In genomic region chr19:13002389-13002898, GRCh38 we compare ENCODE assay signal across 13 cellular contexts. TPM values are rescaled to one million over a fixed set of nuclear protein-coding genes. Genes with fewer than 3 reads are reported as not detected.
DNase-seq lines count a peak whose midpoint lies in the region; ATAC-seq, FAIRE-seq and TF ChIP-seq lines count a peak whose summit lies in the region.
"Had no signal": no experiment of that assay in that cellular context is flagged by ENCODE, and none has a peak within 500 bp of the region (broad histone marks: within the 10 kb centered on the region; RNA-seq: fewer than 3 reads in every experiment).

No MANE protein-coding gene starts in this region.

- POLR2A ChIA-PET in activated CD4-positive, alpha-beta memory T cell treated with anti-CD3 and anti-CD28 coated beads for 36 hours (lab: Charles Lee) = no interaction called here

- H3K4me3 ChIP-seq in heart right ventricle = peak overlapping the region in 8 of 10 donors; percentile 25 to 47 (median 42)
- peak overlapping the region in 1 of 4 donors; percentile 10 for H3K4me3 ChIP-seq in pancreas
- H3K4me3 ChIP-seq: HAP-1 had no signal

- H3K9me3 Mint-ChIP-seq in activated CD4-positive, alpha-beta memory T cell treated with anti-CD3 and anti-CD28 coated beads for 36 hours = no peaks in the 10 kb centered on the region
- no peaks in the 10 kb centered on the region for H3K9me3 Mint-ChIP-seq in natural killer cell treated with Interleukin-12 subunit alpha and Interleukin-12 subunit beta and Interleukin-15 and Interleukin-18, amount 100 ng/mL, for 72 hours
- H3K9me3 Mint-ChIP-seq: T-helper 2 cell treated with Interferon-gamma antibody and Interleukin-4, amounts not matched to agents 5 μg/mL and 100 μg/mL, for 36 hours had no signal

- WGBS in heart right ventricle, 2 donors = 43 to 56% methylated on average over 17 to 22 of the region's 22 CpGs
- 55 to 72% methylated on average over 12 to 22 of the region's 22 CpGs for WGBS in pancreas, 2 donors

- H3K9me3 ChIP-seq in heart right ventricle (no peaks in the 10 kb centered on the region), pancreas (no peaks in the 10 kb centered on the region)
- H3K9me3 ChIP-seq: HAP-1 had no signal

- H3K4me1 Mint-ChIP-seq in activated CD4-positive, alpha-beta memory T cell treated with anti-CD3 and anti-CD28 coated beads for 36 hours (ENCODE audit: low read depth) = no peaks in the 10 kb centered on the region
- H3K4me1 Mint-ChIP-seq in natural killer cell treated with Interleukin-12 subunit alpha and Interleukin-12 subunit beta and Interleukin-15 and Interleukin-18, amount 100 ng/mL, for 72 hours (ENCODE audit: low read depth in 2 of 2) = no peaks in the 10 kb centered on the region

- no peak overlapping the region for H3K4me3 Mint-ChIP-seq in activated CD4-positive, alpha-beta memory T cell treated with anti-CD3 and anti-CD28 coated beads for 36 hours
- H3K4me3 Mint-ChIP-seq in natural killer cell treated with Interleukin-12 subunit alpha and Interleukin-12 subunit beta and Interleukin-15 and Interleukin-18, amount 100 ng/mL, for 72 hours = no peak overlapping the region
- H3K4me3 Mint-ChIP-seq: T-helper 2 cell treated with Interferon-gamma antibody and Interleukin-4, amounts not matched to agents 5 μg/mL and 100 μg/mL, for 36 hours had no signal

- CTCF ChIA-PET in activated CD4-positive, alpha-beta memory T cell treated with anti-CD3 and anti-CD28 coated beads for 36 hours (lab: Charles Lee) = interaction anchor here (0.7 to 5.2 kb wide), 3 partner anchors 58 to 93 kb away, joined by 4 to 26 read pairs (median 5); no protein-coding TSS in a partner anchor

- DNase-seq in Right ventricle myocardium inferior (ENCODE audit: missing footprints) (no peak), cardiac septum (ENCODE audit: low spot score) (no peak), heart right ventricle (peak in 1 of 2 donors; percentile 66), pancreas (no peak), NCI-H226 (no peak)
- no peak for DNase-seq in activated CD4-positive, alpha-beta memory T cell treated with anti-CD3 and anti-CD28 coated beads for 36 hours
- DNase-seq in stimulated activated CD8-positive, alpha-beta memory T cell treated with anti-CD3 and anti-CD28 coated beads, Interleukin-4, amount 100 ng/mL, for 48 hours = no peak
- no peak for DNase-seq in natural killer cell treated with Interleukin-12 subunit alpha and Interleukin-12 subunit beta and Interleukin-15 and Interleukin-18, amount 100 ng/mL, for 72 hours (ENCODE audit: low spot score)
- DNase-seq: NK-92 treated with Interleukin-12 subunit alpha and Interleukin-12 subunit beta, amount 100 ng/mL, for 24 hours had no signal

- H3K27ac ChIP-seq in heart right ventricle = peak overlapping the region; percentile 83 to 96 (median 92)
- H3K27ac ChIP-seq in pancreas = peak overlapping the region; percentile 58 to 75 (median 66)

- TF ChIP-seq CTCF in heart right ventricle (IDR thresholded peaks at IDR 0.05) (peak in 4 of 9 donors; percentile 32 to 52 (median 48)), pancreas (IDR thresholded peaks at IDR 0.05) (no peak)

- no peak overlapping the region for H3K27ac Mint-ChIP-seq in activated CD4-positive, alpha-beta memory T cell treated with anti-CD3 and anti-CD28 coated beads for 36 hours
- H3K27ac Mint-ChIP-seq in natural killer cell treated with Interleukin-12 subunit alpha and Interleukin-12 subunit beta and Interleukin-15 and Interleukin-18, amount 100 ng/mL, for 72 hours = no peak overlapping the region
- H3K27ac Mint-ChIP-seq: T-helper 2 cell treated with Interferon-gamma antibody and Interleukin-4, amounts not matched to agents 5 μg/mL and 100 μg/mL, for 36 hours had no signal

- ATAC-seq in Right ventricle myocardium inferior (peak; percentile 68), heart right ventricle (peak; percentile 58 to 83 (median 72)), pancreas (peak; percentile 40 to 57 (median 49))
- no peak for ATAC-seq in natural killer cell treated with Interleukin-12 subunit alpha and Interleukin-12 subunit beta and Interleukin-15 and Interleukin-18, amount 100 ng/mL, for 72 hours

- FAIRE-seq in pancreas (lab: Jason Lieb, UNC) = no peak
- FAIRE-seq: colon had no signal

- peaks cover 5% of the 10 kb centered on the region for H3K27me3 Mint-ChIP-seq in activated CD4-positive, alpha-beta memory T cell treated with anti-CD3 and anti-CD28 coated beads for 36 hours
- H3K27me3 Mint-ChIP-seq in natural killer cell treated with Interleukin-12 subunit alpha and Interleukin-12 subunit beta and Interleukin-15 and Interleukin-18, amount 100 ng/mL, for 72 hours = peaks cover 17 to 27% of the 10 kb centered on the region in 2 donors

- intact Hi-C loops in Right ventricle myocardium inferior (cut with DNase I) = no loop called here
- intact Hi-C loops in cardiac septum (cut with DNase I) = no loop called here
- intact Hi-C loops in heart right ventricle (cut with DNase I) = loop anchor here in 1 of 10 donors (2.0 kb wide), 1 partner anchor 20 kb away; no protein-coding TSS in a partner anchor
- intact Hi-C loops in pancreas (cut with DNase I) = no loop called here
- intact Hi-C loops in activated CD4-positive, alpha-beta memory T cell treated with anti-CD3 and anti-CD28 coated beads for 36 hours (cut with micrococcal nuclease) = no loop called here

- no peaks in the 10 kb centered on the region for H3K27me3 ChIP-seq in heart right ventricle
- no peaks in the 10 kb centered on the region for H3K27me3 ChIP-seq in pancreas

- no peaks in the 10 kb centered on the region for H3K36me3 Mint-ChIP-seq in activated CD4-positive, alpha-beta memory T cell treated with anti-CD3 and anti-CD28 coated beads for 36 hours
- no peaks in the 10 kb centered on the region for H3K36me3 Mint-ChIP-seq in natural killer cell treated with Interleukin-12 subunit alpha and Interleukin-12 subunit beta and Interleukin-15 and Interleukin-18, amount 100 ng/mL, for 72 hours

- peaks cover 0 to 17% (median 7%) of the 10 kb centered on the region in 9 donors for H3K36me3 ChIP-seq in heart right ventricle
- H3K36me3 ChIP-seq in pancreas = no peaks in the 10 kb centered on the region

- H3K4me1 ChIP-seq in heart right ventricle (peaks cover 18 to 79% (median 50%) of the 10 kb centered on the region in 9 donors), pancreas (peaks cover 0 to 16% (median 9%) of the 10 kb centered on the region in 3 donors)
- H3K4me1 ChIP-seq: HAP-1 had no signal

RNA-seq across cellular contexts. Expression of gene NFIX, which starts 7.2 kb away (rescaled TPM):
- total RNA-seq in Right ventricle myocardium inferior (159 TPM), cardiac septum (123 TPM), heart right ventricle (100 to 1,000 TPM; 111 to 162 (median 145) TPM), pancreas (10 to 100 TPM; 30.9 to 45.1 (median 36.0) TPM)
- polyA plus RNA-seq in heart right ventricle (10 to 100 TPM; 16.8 to 34.2 TPM), pancreas (10 to 100 TPM in 1 of 2 donors, 1 to 10 TPM in 1; 8.3 to 16.6 TPM)
- 1 to 10 TPM; 1.6 to 2.0 TPM for total RNA-seq in activated CD4-positive, alpha-beta memory T cell treated with anti-CD3 and anti-CD28 coated beads for 36 hours
- under 1 TPM; 0.31 to 0.89 TPM for total RNA-seq in natural killer cell treated with Interleukin-12 subunit alpha and Interleukin-12 subunit beta and Interleukin-15 and Interleukin-18, amount 100 ng/mL, for 72 hours
- polyA plus RNA-seq: neural cell had no signal

RNA-seq across cellular contexts. Expression of gene DAND5, which starts 33.1 kb away (rescaled TPM):
- total RNA-seq in Right ventricle myocardium inferior = 9.9 TPM
- total RNA-seq in cardiac septum = 11.4 TPM
- 10 to 100 TPM in 5 of 10 donors, 1 to 10 TPM in 5; 7.3 to 14.4 (median 10.1) TPM for total RNA-seq in heart right ventricle
- polyA plus RNA-seq in heart right ventricle = 1 to 10 TPM in 1 of 2 donors, under 1 TPM in 1; 0.71 to 4.2 TPM
- under 1 TPM in 3 of 6 donors, not detected in 3; 0.12 to 0.23 (median 0.12) TPM for total RNA-seq in pancreas
- polyA plus RNA-seq in pancreas = under 1 TPM in 1 of 2 donors, not detected in 1; 0.16 TPM
- under 1 TPM in 1 of 2 experiments, not detected in 1; 0.12 TPM for total RNA-seq in activated CD4-positive, alpha-beta memory T cell treated with anti-CD3 and anti-CD28 coated beads for 36 hours
- total RNA-seq in natural killer cell treated with Interleukin-12 subunit alpha and Interleukin-12 subunit beta and Interleukin-15 and Interleukin-18, amount 100 ng/mL, for 72 hours = not detected
- polyA plus RNA-seq: neural cell had no signal

RNA-seq across cellular contexts. Expression of gene GADD45GIP1, which starts 45.4 kb away (rescaled TPM):
- 33.7 TPM for total RNA-seq in Right ventricle myocardium inferior
- 23.5 TPM for total RNA-seq in cardiac septum
- 10 to 100 TPM; 18.4 to 33.9 (median 20.9) TPM for total RNA-seq in heart right ventricle
- polyA plus RNA-seq in heart right ventricle = 100 to 1,000 TPM; 120 to 237 TPM
- total RNA-seq in pancreas = 10 to 100 TPM in 3 of 6 donors, 1 to 10 TPM in 3; 6.0 to 10.7 (median 9.8) TPM
- polyA plus RNA-seq in pancreas = 10 to 100 TPM; 25.3 to 37.4 TPM
- total RNA-seq in activated CD4-positive, alpha-beta memory T cell treated with anti-CD3 and anti-CD28 coated beads for 36 hours = 10 to 100 TPM; 31.2 to 32.6 TPM
- 10 to 100 TPM; 15.9 to 32.3 TPM for total RNA-seq in natural killer cell treated with Interleukin-12 subunit alpha and Interleukin-12 subunit beta and Interleukin-15 and Interleukin-18, amount 100 ng/mL, for 72 hours

RNA-seq across cellular contexts. Expression of gene RAD23A, which starts 56.8 kb away (rescaled TPM):
- 171 TPM for total RNA-seq in Right ventricle myocardium inferior
- 143 TPM for total RNA-seq in cardiac septum
- total RNA-seq in heart right ventricle = 100 to 1,000 TPM; 138 to 201 (median 148) TPM
- polyA plus RNA-seq in heart right ventricle = 100 to 1,000 TPM; 187 to 289 TPM
- total RNA-seq in pancreas = 10 to 100 TPM; 35.0 to 60.2 (median 45.9) TPM
- polyA plus RNA-seq in pancreas = 10 to 100 TPM; 91.5 to 99.1 TPM
- total RNA-seq in activated CD4-positive, alpha-beta memory T cell treated with anti-CD3 and anti-CD28 coated beads for 36 hours = 100 to 1,000 TPM; 190 to 194 TPM
- total RNA-seq in natural killer cell treated with Interleukin-12 subunit alpha and Interleukin-12 subunit beta and Interleukin-15 and Interleukin-18, amount 100 ng/mL, for 72 hours = 100 to 1,000 TPM; 112 to 148 TPM

Comparison
In these comparisons a context has a peak if more than half of its experiments do, and no peak if none do; other contexts are left out.
1. ATAC-seq: peak in Right ventricle myocardium inferior (single experiment), heart right ventricle (8 of 8) and pancreas (4 of 4); none in natural killer cell treated with Interleukin-12 subunit alpha and Interleukin-12 subunit beta and Interleukin-15 and Interleukin-18, amount 100 ng/mL, for 72 hours (0 of 2).
2. RNA of gene NFIX, which starts 7.2 kb away (total RNA-seq): 159 TPM in Right ventricle myocardium inferior (single experiment), 111 to 162 TPM in heart right ventricle, 123 TPM in cardiac septum (single experiment) and 30.9 to 45.1 TPM in pancreas; 1.6 to 2.0 TPM in activated CD4-positive, alpha-beta memory T cell treated with anti-CD3 and anti-CD28 coated beads for 36 hours and 0.31 to 0.89 TPM in natural killer cell treated with Interleukin-12 subunit alpha and Interleukin-12 subunit beta and Interleukin-15 and Interleukin-18, amount 100 ng/mL, for 72 hours; every median in the first group is over 10 times any median in the second.